23 cellular contexts compared by ENCODE assay signal in the genomic region with DNA sequence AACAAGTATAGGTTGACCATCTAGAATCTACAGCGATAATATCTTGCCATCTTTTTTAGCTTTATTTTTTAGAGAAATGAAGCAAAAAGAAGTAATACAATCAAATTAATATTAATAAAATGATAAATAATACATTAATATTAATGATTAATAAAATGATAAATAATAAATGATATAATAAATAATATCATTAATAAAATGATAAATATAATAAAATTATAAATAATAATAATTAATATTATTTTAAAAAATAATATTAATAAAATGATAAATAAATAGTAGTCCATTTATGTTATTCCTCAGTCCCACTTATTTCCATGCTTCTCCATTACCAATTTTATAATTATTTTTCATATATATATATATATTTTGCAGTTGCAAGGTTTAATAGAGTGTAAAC. TPM values are rescaled to one million over a fixed set of nuclear protein-coding genes. Genes with fewer than 3 reads are reported as not detected.
DNase-seq lines count a peak whose midpoint lies in the region; ATAC-seq, FAIRE-seq and TF ChIP-seq lines count a peak whose summit lies in the region.
"Had no signal": no experiment of that assay in that cellular context is flagged by ENCODE, and none has a peak within 500 bp of the region (broad histone marks: within the 10 kb centered on the region; RNA-seq: fewer than 3 reads in every experiment).

No MANE protein-coding gene starts in this region.

- ATAC-seq in WTC11 = no peak
- ATAC-seq in pancreas = no peak
- no peak for ATAC-seq in stimulated activated memory B cell treated with anti-CD40 and anti-IgM and Interleukin-4, amounts not matched to agents 10 μg/mL and 1 μg/mL and 100 μg/mL, for 72 hours
- ATAC-seq in GM21360 (IDR thresholded peaks at IDR 0.05; ENCODE audit: unreplicated experiment) = no peak
- ATAC-seq: GM12878, GM23338, HCT116 had no signal

- H3K4me1 ChIP-seq in pancreas = peaks cover 6 to 35% (median 35%) of the 10 kb centered on the region in 3 donors

- POLR2A ChIA-PET in WTC11 (lab: Charles Lee) = no interaction called here

- DNase-seq in WTC11 (ENCODE audit: low spot score) (no peak), pancreas (no peak), foreskin melanocyte (no peak)
- DNase-seq in activated CD4-positive, CD25-positive, alpha-beta regulatory T cell (lab: John Stamatoyannopoulos, UW) = no peak
- DNase-seq: 8988T, C1 segment of cervical spinal cord, Calu3, COR-L47, DND-41, GDM1, H9 had no signal

- TF ChIP-seq CTCF in WTC11 (IDR thresholded peaks at IDR 0.05) = no peak
- TF ChIP-seq CTCF in pancreas (IDR thresholded peaks at IDR 0.05) = no peak

- no peaks in the 10 kb centered on the region; the same call in 1 of the 2 replicates for H3K27me3 Mint-ChIP-seq in WTC11 (ENCODE audit: low read depth)
- no peaks in the 10 kb centered on the region for H3K27me3 Mint-ChIP-seq in stimulated activated memory B cell treated with anti-CD40 and anti-IgM and Interleukin-4, amounts not matched to agents 10 μg/mL and 1 μg/mL and 100 μg/mL, for 72 hours
- H3K27me3 Mint-ChIP-seq: CD4-positive, alpha-beta memory T cell had no signal

- no peaks in the 10 kb centered on the region for H3K36me3 Mint-ChIP-seq in WTC11
- H3K36me3 Mint-ChIP-seq in stimulated activated memory B cell treated with anti-CD40 and anti-IgM and Interleukin-4, amounts not matched to agents 10 μg/mL and 1 μg/mL and 100 μg/mL, for 72 hours = no peaks in the 10 kb centered on the region
- H3K36me3 Mint-ChIP-seq: CD4-positive, alpha-beta memory T cell had no signal

- no peaks in the 10 kb centered on the region for H3K9me3 ChIP-seq in pancreas

- CTCF ChIA-PET in WTC11 (lab: Charles Lee) = interaction anchor here (0.6 to 1.3 kb wide), 2 partner anchors 77 to 122 kb away, joined by 3 read pairs; no protein-coding TSS in a partner anchor

- H3K4me3 Mint-ChIP-seq in WTC11 = no peak overlapping the region
- H3K4me3 Mint-ChIP-seq in stimulated activated memory B cell treated with anti-CD40 and anti-IgM and Interleukin-4, amounts not matched to agents 10 μg/mL and 1 μg/mL and 100 μg/mL, for 72 hours = no peak overlapping the region
- H3K4me3 Mint-ChIP-seq: CD4-positive, alpha-beta memory T cell; GM23338; H9 had no signal

- peak; percentile 95 for FAIRE-seq in G401.6 (lab: Jason Lieb, UNC)
- FAIRE-seq in endometrium (lab: Jason Lieb, UNC) = peak; percentile 87
- FAIRE-seq in pancreas (lab: Jason Lieb, UNC) = peak; percentile 97
- FAIRE-seq: GM12878, GM19239 had no signal

- H3K4me1 Mint-ChIP-seq in WTC11 = no peaks in the 10 kb centered on the region; the same call in 1 of the 2 replicates
- H3K4me1 Mint-ChIP-seq in stimulated activated memory B cell treated with anti-CD40 and anti-IgM and Interleukin-4, amounts not matched to agents 10 μg/mL and 1 μg/mL and 100 μg/mL, for 72 hours = no peaks in the 10 kb centered on the region
- H3K4me1 Mint-ChIP-seq: CD4-positive, alpha-beta memory T cell; GM23338; H9 had no signal

- H3K4me3 ChIP-seq in pancreas = no peak overlapping the region
- H3K4me3 ChIP-seq: GM12878, GM23338 had no signal

- no peaks in the 10 kb centered on the region for H3K27me3 ChIP-seq in pancreas

- H3K36me3 ChIP-seq in pancreas = no peaks in the 10 kb centered on the region

- intact Hi-C loops in pancreas (cut with DNase I) = no loop called here

- H3K9me3 Mint-ChIP-seq in WTC11 = peaks cover 11% of the 10 kb centered on the region
- H3K9me3 Mint-ChIP-seq in stimulated activated memory B cell treated with anti-CD40 and anti-IgM and Interleukin-4, amounts not matched to agents 10 μg/mL and 1 μg/mL and 100 μg/mL, for 72 hours = peaks cover 5% of the 10 kb centered on the region
- H3K9me3 Mint-ChIP-seq: GM23338, H9 had no signal

- WGBS in pancreas, 2 donors = 23 to 29% methylated on average over 1 of the region's 1 CpG

- H3K27ac ChIP-seq in pancreas = peak overlapping the region in 1 of 4 donors; percentile 48

- no peak overlapping the region for H3K27ac Mint-ChIP-seq in WTC11
- H3K27ac Mint-ChIP-seq in stimulated activated memory B cell treated with anti-CD40 and anti-IgM and Interleukin-4, amounts not matched to agents 10 μg/mL and 1 μg/mL and 100 μg/mL, for 72 hours = no peak overlapping the region
- H3K27ac Mint-ChIP-seq: CD4-positive, alpha-beta memory T cell; GM23338; H9 had no signal

TF ChIP-seq in WTC11, 78 proteins besides CTCF, POLR2A, EP300 and RAD21:
- TF ChIP-seq SMAD4 (CRISPR knock-in tag; IDR thresholded peaks at IDR 0.05) = no peak
- TF ChIP-seq NFYB (CRISPR knock-in tag; conservative IDR thresholded peaks at IDR 0.05; ENCODE audit: low read depth) = no peak
- TF ChIP-seq ZNF425 (CRISPR knock-in tag; conservative IDR thresholded peaks at IDR 0.05) = no peak
- peak; percentile 96 for TF ChIP-seq HMGA2 (CRISPR knock-in tag; IDR thresholded peaks at IDR 0.05)
- TF ChIP-seq, protein P1, sequence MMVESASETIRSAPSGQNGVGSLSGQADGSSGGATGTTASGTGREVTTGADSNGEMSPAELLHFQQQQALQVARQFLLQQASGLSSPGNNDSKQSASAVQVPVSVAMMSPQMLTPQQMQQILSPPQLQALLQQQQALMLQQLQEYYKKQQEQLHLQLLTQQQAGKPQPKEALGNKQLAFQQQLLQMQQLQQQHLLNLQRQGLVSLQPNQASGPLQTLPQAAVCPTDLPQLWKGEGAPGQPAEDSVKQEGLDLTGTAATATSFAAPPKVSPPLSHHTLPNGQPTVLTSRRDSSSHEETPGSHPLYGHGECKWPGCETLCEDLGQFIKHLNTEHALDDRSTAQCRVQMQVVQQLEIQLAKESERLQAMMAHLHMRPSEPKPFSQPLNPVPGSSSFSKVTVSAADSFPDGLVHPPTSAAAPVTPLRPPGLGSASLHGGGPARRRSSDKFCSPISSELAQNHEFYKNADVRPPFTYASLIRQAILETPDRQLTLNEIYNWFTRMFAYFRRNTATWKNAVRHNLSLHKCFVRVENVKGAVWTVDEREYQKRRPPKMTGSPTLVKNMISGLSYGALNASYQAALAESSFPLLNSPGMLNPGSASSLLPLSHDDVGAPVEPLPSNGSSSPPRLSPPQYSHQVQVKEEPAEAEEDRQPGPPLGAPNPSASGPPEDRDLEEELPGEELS (CRISPR knock-in tag; IDR thresholded peaks at IDR 0.05) = no peak
- TF ChIP-seq, protein P2, sequence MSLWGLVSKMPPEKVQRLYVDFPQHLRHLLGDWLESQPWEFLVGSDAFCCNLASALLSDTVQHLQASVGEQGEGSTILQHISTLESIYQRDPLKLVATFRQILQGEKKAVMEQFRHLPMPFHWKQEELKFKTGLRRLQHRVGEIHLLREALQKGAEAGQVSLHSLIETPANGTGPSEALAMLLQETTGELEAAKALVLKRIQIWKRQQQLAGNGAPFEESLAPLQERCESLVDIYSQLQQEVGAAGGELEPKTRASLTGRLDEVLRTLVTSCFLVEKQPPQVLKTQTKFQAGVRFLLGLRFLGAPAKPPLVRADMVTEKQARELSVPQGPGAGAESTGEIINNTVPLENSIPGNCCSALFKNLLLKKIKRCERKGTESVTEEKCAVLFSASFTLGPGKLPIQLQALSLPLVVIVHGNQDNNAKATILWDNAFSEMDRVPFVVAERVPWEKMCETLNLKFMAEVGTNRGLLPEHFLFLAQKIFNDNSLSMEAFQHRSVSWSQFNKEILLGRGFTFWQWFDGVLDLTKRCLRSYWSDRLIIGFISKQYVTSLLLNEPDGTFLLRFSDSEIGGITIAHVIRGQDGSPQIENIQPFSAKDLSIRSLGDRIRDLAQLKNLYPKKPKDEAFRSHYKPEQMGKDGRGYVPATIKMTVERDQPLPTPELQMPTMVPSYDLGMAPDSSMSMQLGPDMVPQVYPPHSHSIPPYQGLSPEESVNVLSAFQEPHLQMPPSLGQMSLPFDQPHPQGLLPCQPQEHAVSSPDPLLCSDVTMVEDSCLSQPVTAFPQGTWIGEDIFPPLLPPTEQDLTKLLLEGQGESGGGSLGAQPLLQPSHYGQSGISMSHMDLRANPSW (CRISPR knock-in tag; conservative IDR thresholded peaks at IDR 0.05; ENCODE audit: low read depth) = no peak
- TF ChIP-seq CDX4 (CRISPR knock-in tag; IDR thresholded peaks at IDR 0.05; ENCODE audit: borderline replicate concordance) = no peak

RNA-seq across cellular contexts. Expression of gene REG3A, which starts 3.2 kb away (rescaled TPM):
- total RNA-seq in WTC11 (2021) (0.37 TPM in 1 of 3 replicates, not detected in the others), pancreas (over 10,000 TPM in 2 of 6 donors, 1,000 to 10,000 TPM in 1, 100 to 1,000 TPM in 2, 10 to 100 TPM in 1; 72.7 to 59,927 (median 1,669) TPM)
- 1,000 to 10,000 TPM in 1 of 2 donors, 100 to 1,000 TPM in 1; 167 to 3,240 TPM for polyA plus RNA-seq in pancreas
- total RNA-seq: A673; Calu3; CD4-positive, alpha-beta memory T cell; GM23338; H4; H9 had no signal
- polyA plus RNA-seq: BJ; CD4-positive, alpha-beta memory T cell; GM12878; GM23338 had no signal

RNA-seq across cellular contexts. Expression of gene REG1A, which starts 42.5 kb away (rescaled TPM):
- total RNA-seq in WTC11 (2021) (4.8 to 8.2 TPM (median 5.2 TPM) in 3 replicates), pancreas (over 10,000 TPM; 22,488 to 42,835 (median 29,951) TPM)
- polyA plus RNA-seq in pancreas = over 10,000 TPM; 18,817 to 70,084 TPM
- total RNA-seq: A673; Calu3; CD4-positive, alpha-beta memory T cell; GM23338; H9 had no signal
- polyA plus RNA-seq: BJ; CD4-positive, alpha-beta memory T cell; GM12878; GM23338 had no signal

Comparison
In these comparisons a context has a peak if more than half of its experiments do, and no peak if none do; other contexts are left out.
1. RNA of gene REG3A, which starts 3.2 kb away (total RNA-seq): 72.7 to 59,927 TPM in pancreas; 0.37 TPM in WTC11; every median in the first group is over 10 times any median in the second.
2. RNA of gene REG1A, which starts 42.5 kb away (total RNA-seq): 22,488 to 42,835 TPM in pancreas; 4.8 to 8.2 TPM in WTC11; every median in the first group is over 1,000 times any median in the second.